8 cellular contexts compared by ENCODE assay signal in genomic region chr11:47552581-47553416, GRCh38. TPM values are rescaled to one million over a fixed set of nuclear protein-coding genes. Genes with fewer than 3 reads are reported as not detected.
DNase-seq lines count a peak whose midpoint lies in the region; ATAC-seq and TF ChIP-seq lines count a peak whose summit lies in the region.

Gene CELF1 (minus strand): TSS chr11:47553132. CDS start chr11:47499523, 53,609 bp downstream.

- TF ChIP-seq CTCF in CD4-positive, alpha-beta T cell (IDR thresholded peaks at IDR 0.05): peak; percentile 81
- peak; percentile 88 for TF ChIP-seq CTCF in liver (IDR thresholded peaks at IDR 0.05; ENCODE audit: low read depth, low read length, missing input control)

- POLR2A ChIA-PET in CD4-positive, alpha-beta T cell (lab: Charles Lee): interaction anchor here (0.6 to 2.9 kb wide), 10 partner anchors 11 to 295 kb away, joined by 3 to 38 read pairs (median 4); partner anchors contain the start of genes AGBL2, KBTBD4, NDUFS3 and NUP160

- peak within 1 kb of the TSS; percentile 78 for H3K27ac ChIP-seq in CD4-positive, alpha-beta T cell (ENCODE audit: low read depth, low read length)
- H3K27ac ChIP-seq in liver (ENCODE audit: low read depth in 1 of 2, low read length in 2 of 2): peak within 1 kb of the TSS; percentile 93 to 96

- CTCF ChIA-PET in CD4-positive, alpha-beta T cell (lab: Charles Lee): interaction anchor here (0.6 to 4.3 kb wide), 18 partner anchors 13 to 936 kb away, joined by 3 to 31 read pairs (median 4); partner anchors contain the start of genes ATG13, HARBI1, KBTBD4 and NDUFS3

- H3K4me1 ChIP-seq in liver (ENCODE audit: control insufficient read depth in 4 of 4, insufficient read depth in 4 of 4, low read length in 3 of 4): peaks cover 15 to 27% (median 25%) of the 10 kb centered on the region in 4 donors

- under 1% methylated on average over 88 of the region's 88 CpGs for WGBS in liver

- H3K36me3 Mint-ChIP-seq in CD4-positive, alpha-beta T cell (ENCODE audit: low read depth): peaks cover 30% of the 10 kb centered on the region

- peak within 1 kb of the TSS; percentile 98 for H3K27ac Mint-ChIP-seq in CD4-positive, alpha-beta T cell

- no peaks in the 10 kb centered on the region for H3K27me3 ChIP-seq in CD4-positive, alpha-beta T cell (ENCODE audit: control insufficient read depth, insufficient read depth, low read length)
- H3K27me3 ChIP-seq in liver (ENCODE audit: control insufficient read depth in 4 of 4, insufficient read depth in 4 of 4, low read length in 3 of 4): no peaks in the 10 kb centered on the region

- H3K9ac ChIP-seq in liver (ENCODE audit: low read depth in 1 of 2, low read length in 2 of 2): peak within 1 kb of the TSS; percentile 93 to 96

- no peaks in the 10 kb centered on the region for H3K9me3 Mint-ChIP-seq in CD4-positive, alpha-beta T cell

- peak; percentile 85 to 93 (median 90) for DNase-seq in CD4-positive, alpha-beta T cell
- DNase-seq in NCI-H748 treated with DMSO at 0.1 percent for 48 hours (lab: John Stamatoyannopoulos, UW) (peak; percentile 79), dermis blood vessel endothelial cell (peak; percentile 93)
- peak; percentile 89 to 90 for DNase-seq in activated CD4-positive, alpha-beta T cell treated with anti-CD3 and anti-CD28 coated beads, Interleukin-2, amount 50 U/mL, for 4 hours
- DNase-seq in stimulated activated CD4-positive, alpha-beta T cell treated with anti-CD3 and anti-CD28 coated beads, Interleukin-4, amount 100 ng/mL, for 24 hours: peak; percentile 93

- peak within 1 kb of the TSS; percentile 84 to 96 (median 85) for H3K4me3 ChIP-seq in liver (ENCODE audit: low read depth in 1 of 3, low read length in 3 of 3)

- H3K27me3 Mint-ChIP-seq in CD4-positive, alpha-beta T cell: no peaks in the 10 kb centered on the region

- H3K4me1 Mint-ChIP-seq in CD4-positive, alpha-beta T cell (ENCODE audit: low read depth): peaks cover 54% of the 10 kb centered on the region

- intact Hi-C loops in CD4-positive, alpha-beta T cell (cut with DNase I, micrococcal nuclease): loop anchor here (1.0 to 10.0 kb wide), 8 partner anchors 26 to 1705 kb away; partner anchors contain the start of genes ARFGAP2 (in 1 of the 2), CRY2 (in 1 of the 2), FNBP4 (in 1 of the 2) and KBTBD4 (in 1 of the 2)

- peak within 1 kb of the TSS; percentile 98 for H3K4me3 Mint-ChIP-seq in CD4-positive, alpha-beta T cell

- no peaks in the 10 kb centered on the region for H3K36me3 ChIP-seq in liver (ENCODE audit: control insufficient read depth in 4 of 4, insufficient read depth in 3 of 4, low read depth in 1 of 4, low read length in 3 of 4)

- H3K9me3 ChIP-seq in CD4-positive, alpha-beta T cell (ENCODE audit: control insufficient read depth, low read length): no peaks in the 10 kb centered on the region
- no peaks in the 10 kb centered on the region for H3K9me3 ChIP-seq in liver (ENCODE audit: control insufficient read depth in 4 of 4, low read length in 3 of 4)

- ATAC-seq in CD4-positive, alpha-beta T cell (ENCODE audit: poor library complexity): peak; percentile 93
- peak; percentile 94 for ATAC-seq in GM19397 (IDR thresholded peaks at IDR 0.05; ENCODE audit: unreplicated experiment)
- ATAC-seq in HG03565 (IDR thresholded peaks at IDR 0.05; ENCODE audit: unreplicated experiment): peak; percentile 87

- TF ChIP-seq RAD21 in liver (IDR thresholded peaks at IDR 0.05): peak; percentile 46 to 61

TF ChIP-seq in liver, 16 proteins besides CTCF, POLR2A, EP300 and RAD21:
- TF ChIP-seq GABPA (IDR thresholded peaks at IDR 0.05 in 1 of 2, conservative IDR thresholded peaks at IDR 0.05 in 1 of 2): peak in 1 of 2 donors; percentile 79
- no peak for TF ChIP-seq SP1 (IDR thresholded peaks at IDR 0.05)
- TF ChIP-seq RXRA (IDR thresholded peaks at IDR 0.05): no peak
- no peak for TF ChIP-seq JUND (IDR thresholded peaks at IDR 0.05)
- peak; percentile 96 for TF ChIP-seq YY1 (IDR thresholded peaks at IDR 0.05)
- TF ChIP-seq, protein P1, sequence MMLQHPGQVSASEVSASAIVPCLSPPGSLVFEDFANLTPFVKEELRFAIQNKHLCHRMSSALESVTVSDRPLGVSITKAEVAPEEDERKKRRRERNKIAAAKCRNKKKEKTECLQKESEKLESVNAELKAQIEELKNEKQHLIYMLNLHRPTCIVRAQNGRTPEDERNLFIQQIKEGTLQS (IDR thresholded peaks at IDR 0.05): no peak
- peak; percentile 43 for TF ChIP-seq REST (IDR thresholded peaks at IDR 0.05)
- no peak for TF ChIP-seq HNF4G (IDR thresholded peaks at IDR 0.05)
- TF ChIP-seq EGR1 (IDR thresholded peaks at IDR 0.05; ENCODE audit: low read depth in 2 of 2): no peak
- TF ChIP-seq HNF4A (conservative IDR thresholded peaks at IDR 0.05): no peak
- TF ChIP-seq FOXA1 (IDR thresholded peaks at IDR 0.05): no peak
- TF ChIP-seq FOXA2 (IDR thresholded peaks at IDR 0.05): no peak
- TF ChIP-seq TAF1 (conservative IDR thresholded peaks at IDR 0.05): no peak
- no peak for TF ChIP-seq NR2F2 (IDR thresholded peaks at IDR 0.05)

RNA-seq across cellular contexts. Expression of gene CELF1, which starts in this region (rescaled TPM):
- total RNA-seq in CD4-positive, alpha-beta T cell: 100 to 1,000 TPM; 103 to 111 TPM
- 97.0 and 115 TPM in 2 replicates for total RNA-seq in dermis blood vessel endothelial cell
- total RNA-seq in liver: 100 to 1,000 TPM in 1 of 2 donors, 10 to 100 TPM in 1; 66.7 to 139 TPM
- polyA plus RNA-seq in liver: 10 to 100 TPM; 23.5 to 53.8 TPM

Comparison
In these comparisons a context has a peak if more than half of its experiments do, and no peak if none do; other contexts are left out.
1. Peak in every context shown above with its lines: DNase-seq, ATAC-seq, H3K4me3 ChIP-seq and H3K27ac ChIP-seq.